Comparison of ENCODE assay signal across 11 cellular contexts in genomic region chr1:91792393-91793032, GRCh38.
DNase-seq lines count a peak whose midpoint lies in the region; ATAC-seq, FAIRE-seq and TF ChIP-seq lines count a peak whose summit lies in the region.
"Had no signal": no experiment of that assay in that cellular context is flagged by ENCODE, and none has a peak within 500 bp of the region (broad histone marks: within the 10 kb centered on the region; RNA-seq: fewer than 3 reads in every experiment).

No MANE protein-coding gene starts in this region.

- no peak for TF ChIP-seq EP300 in K562 (IDR thresholded peaks at IDR 0.05; ENCODE audit: low read length)

- DNase-seq in T-helper 2 cell treated with Interferon-gamma antibody and Interleukin-4, amounts not matched to agents 5 μg/mL and 100 μg/mL, for 36 hours (ENCODE audit: low spot score): no peak
- DNase-seq in T-helper 2 cell (no peak), K562 (ENCODE audit: extremely low read depth in 1 of 4, low spot score in 3 of 4) (peak in 2 of 4 experiments; percentile 26 to 33), lung microvascular endothelial cell (ENCODE audit: low read depth in 2 of 2) (peak; percentile 47 to 84), upper lobe of right lung (no peak)
- no peak for DNase-seq in CD8-positive, alpha-beta T cell
- DNase-seq in stimulated activated CD4-positive, alpha-beta T cell treated with anti-CD3 and anti-CD28 coated beads, Interleukin-4, amount 100 ng/mL, for 1 hour: no peak
- DNase-seq: anterior cingulate cortex, occipital lobe had no signal

- H3K4me2 ChIP-seq in K562 (ENCODE audit: insufficient read depth, low read length): no peak overlapping the region
- H3K4me2 ChIP-seq: A549 had no signal

- intact Hi-C loops in K562 (cut with micrococcal nuclease): no loop called here
- intact Hi-C loops in upper lobe of right lung (cut with DNase I): no loop called here
- intact Hi-C loops in CD8-positive, alpha-beta T cell (cut with DNase I, micrococcal nuclease): loop anchor here in 1 of 2 experiments (5.0 kb wide), 1 partner anchor 65 kb away; no protein-coding TSS in a partner anchor

- no peak overlapping the region for H2AFZ ChIP-seq in K562 (ENCODE audit: low read depth, low read length)

- peaks cover 11% of the 10 kb centered on the region for H3K36me3 Mint-ChIP-seq in T-helper 2 cell treated with Interferon-gamma antibody and Interleukin-4, amounts not matched to agents 5 μg/mL and 100 μg/mL, for 36 hours (ENCODE audit: low read depth)
- H3K36me3 Mint-ChIP-seq in CD8-positive, alpha-beta T cell: peaks cover 15% of the 10 kb centered on the region

- no peaks in the 10 kb centered on the region for H3K27me3 Mint-ChIP-seq in T-helper 2 cell treated with Interferon-gamma antibody and Interleukin-4, amounts not matched to agents 5 μg/mL and 100 μg/mL, for 36 hours (ENCODE audit: low read depth)
- no peaks in the 10 kb centered on the region for H3K27me3 Mint-ChIP-seq in CD8-positive, alpha-beta T cell (ENCODE audit: low read depth)

- H3K79me2 ChIP-seq in K562 (ENCODE audit: control insufficient read depth, insufficient read depth, low read length): no peaks in the 10 kb centered on the region

- no peak overlapping the region for H3K27ac Mint-ChIP-seq in T-helper 2 cell treated with Interferon-gamma antibody and Interleukin-4, amounts not matched to agents 5 μg/mL and 100 μg/mL, for 36 hours
- no peak overlapping the region for H3K27ac Mint-ChIP-seq in CD8-positive, alpha-beta T cell

- H3K4me1 ChIP-seq in K562 (replicated peaks in 1 of 2; ENCODE audit: control insufficient read depth in 2 of 2, insufficient read depth in 2 of 2, low read length in 2 of 2) (peaks cover 3 to 13% of the 10 kb centered on the region in 2 experiments; a peak in 3 of 5 replicates), upper lobe of right lung (peaks cover 47% of the 10 kb centered on the region)
- H3K4me1 ChIP-seq in CD8-positive, alpha-beta T cell (ENCODE audit: insufficient read depth, low read length): peaks cover 27% of the 10 kb centered on the region

- no peak for TF ChIP-seq POLR2A in K562 (conservative IDR thresholded peaks at IDR 0.05)

- no peak overlapping the region for H3K4me3 ChIP-seq in K562
- H3K4me3 ChIP-seq in upper lobe of right lung: no peak overlapping the region
- no peak overlapping the region for H3K4me3 ChIP-seq in CD8-positive, alpha-beta T cell (ENCODE audit: low read depth, low read length)
- H3K4me3 ChIP-seq: A549 had no signal

- in situ Hi-C loops in K562 (cut with MboI): no loop called here

- POLR2A ChIA-PET in K562 (lab: Yijun Ruan, JAX): interaction anchor here (1.1 to 1.4 kb wide), 2 partner anchors 10 to 16 kb away, joined by 3 read pairs; no protein-coding TSS in a partner anchor
- POLR2A ChIA-PET in CD8-positive, alpha-beta T cell (lab: Charles Lee): interaction anchor here (1.1 to 1.8 kb wide), 2 partner anchors 12 to 69 kb away, joined by 3 to 13 read pairs; no protein-coding TSS in a partner anchor

- H3K36me3 ChIP-seq in K562 (ENCODE audit: control insufficient read depth, insufficient read depth, low read length) (peaks cover 7% of the 10 kb centered on the region; the same call in 1 of the 3 replicates), upper lobe of right lung (peaks cover 4% of the 10 kb centered on the region)
- H3K36me3 ChIP-seq in CD8-positive, alpha-beta T cell (ENCODE audit: insufficient read depth, low read length): no peaks in the 10 kb centered on the region

- FAIRE-seq in K562 (lab: Jason Lieb, UNC): peak; percentile 61
- FAIRE-seq: A549 had no signal

- H3K9me3 ChIP-seq in K562 (replicated peaks; ENCODE audit: control insufficient read depth, insufficient read depth, low read depth, low read length): no peaks in the 10 kb centered on the region
- H3K9me3 ChIP-seq in upper lobe of right lung: no peaks in the 10 kb centered on the region
- no peaks in the 10 kb centered on the region for H3K9me3 ChIP-seq in CD8-positive, alpha-beta T cell (ENCODE audit: low read length)
- H3K9me3 ChIP-seq: A549 had no signal

- peaks cover 29% of the 10 kb centered on the region for H3K4me1 Mint-ChIP-seq in T-helper 2 cell treated with Interferon-gamma antibody and Interleukin-4, amounts not matched to agents 5 μg/mL and 100 μg/mL, for 36 hours (ENCODE audit: low read depth)
- H3K4me1 Mint-ChIP-seq in CD8-positive, alpha-beta T cell (ENCODE audit: low read depth): peaks cover 37% of the 10 kb centered on the region

- ATAC-seq in K562 (peak; percentile 66), upper lobe of right lung (no peak), GM21526 (IDR thresholded peaks at IDR 0.05; ENCODE audit: low FRiP score, unreplicated experiment) (no peak)
- no peak for ATAC-seq in CD8-positive, alpha-beta T cell
- ATAC-seq: A549 had no signal

- H4K20me1 ChIP-seq in K562 (replicated peaks; ENCODE audit: control insufficient read depth, insufficient read depth, low read length): no peaks in the 10 kb centered on the region

- H3K9me1 ChIP-seq in K562 (ENCODE audit: control insufficient read depth, insufficient read depth, low read length): no peaks in the 10 kb centered on the region

- BruUV-seq in K562 (replicated peaks; lab: Mats Ljungman, UMichigan): no TSS peak

- CTCF ChIA-PET in K562 (lab: Yijun Ruan, JAX; ENCODE audit: low intra/inter-chr PET ratio): interaction anchor here (0.5 to 0.6 kb wide), 2 partner anchors 177 to 626 kb away, joined by 3 read pairs; no protein-coding TSS in a partner anchor
- CTCF ChIA-PET in CD8-positive, alpha-beta T cell (lab: Charles Lee): interaction anchor here (2.9 to 3.3 kb wide), 3 partner anchors 11 to 279 kb away, joined by 11 to 15 read pairs (median 15); partner anchors contain the start of gene TGFBR3

- peak overlapping the region; percentile 11 for H3K4me3 Mint-ChIP-seq in T-helper 2 cell treated with Interferon-gamma antibody and Interleukin-4, amounts not matched to agents 5 μg/mL and 100 μg/mL, for 36 hours
- H3K4me3 Mint-ChIP-seq in CD8-positive, alpha-beta T cell: no peak overlapping the region

- no peak overlapping the region for H3K9ac ChIP-seq in K562 (ENCODE audit: insufficient read depth in 1 of 2, low read depth in 2 of 2, low read length in 2 of 2)

- peak; percentile 19 to 40 (median 34); a peak in 2 of 6 replicates for TF ChIP-seq CTCF in K562 (IDR thresholded peaks at IDR 0.05 in 2 of 3, conservative IDR thresholded peaks at IDR 0.05 in 1 of 3; ENCODE audit: insufficient read depth in 2 of 3, low read depth in 1 of 3, low read length in 3 of 3)
- TF ChIP-seq CTCF in upper lobe of right lung (IDR thresholded peaks at IDR 0.05): no peak
- no peak for TF ChIP-seq CTCF in CD8-positive, alpha-beta T cell (IDR thresholded peaks at IDR 0.05)

- TF ChIP-seq RAD21 in K562 (CRISPR knock-in tag; conservative IDR thresholded peaks at IDR 0.05 in 1 of 2, IDR thresholded peaks at IDR 0.05 in 1 of 2): peak in 1 of 2 experiments; percentile 46; a peak in 3 of 4 replicates

- H3K27ac ChIP-seq in K562 (ENCODE audit: extremely low read depth, low read depth, low read length) (no peak overlapping the region), upper lobe of right lung (peak overlapping the region; percentile 19)
- H3K27ac ChIP-seq in CD8-positive, alpha-beta T cell (ENCODE audit: low read depth, low read length): no peak overlapping the region

- 45% methylated on average over 9 of the region's 9 CpGs for WGBS in K562 (ENCODE audit: insufficient coverage, low coverage, missing lambda C conversion rate)

- no peaks in the 10 kb centered on the region for H3K27me3 ChIP-seq in K562 (ENCODE audit: control insufficient read depth in 2 of 2, insufficient read depth in 2 of 2, low read length in 2 of 2)
- H3K27me3 ChIP-seq in upper lobe of right lung: no peaks in the 10 kb centered on the region
- H3K27me3 ChIP-seq in CD8-positive, alpha-beta T cell (ENCODE audit: insufficient read depth, low read length): no peaks in the 10 kb centered on the region

- H3K9me3 Mint-ChIP-seq in T-helper 2 cell treated with Interferon-gamma antibody and Interleukin-4, amounts not matched to agents 5 μg/mL and 100 μg/mL, for 36 hours: peaks cover 4% of the 10 kb centered on the region
- H3K9me3 Mint-ChIP-seq in CD8-positive, alpha-beta T cell: peaks cover 2% of the 10 kb centered on the region

TF ChIP-seq in K562, 482 proteins besides CTCF, POLR2A, EP300 and RAD21:
- TF ChIP-seq MEIS2 (IDR thresholded peaks at IDR 0.05; ENCODE audit: partially characterized antibody): peak; percentile 10
- TF ChIP-seq, protein P1, sequence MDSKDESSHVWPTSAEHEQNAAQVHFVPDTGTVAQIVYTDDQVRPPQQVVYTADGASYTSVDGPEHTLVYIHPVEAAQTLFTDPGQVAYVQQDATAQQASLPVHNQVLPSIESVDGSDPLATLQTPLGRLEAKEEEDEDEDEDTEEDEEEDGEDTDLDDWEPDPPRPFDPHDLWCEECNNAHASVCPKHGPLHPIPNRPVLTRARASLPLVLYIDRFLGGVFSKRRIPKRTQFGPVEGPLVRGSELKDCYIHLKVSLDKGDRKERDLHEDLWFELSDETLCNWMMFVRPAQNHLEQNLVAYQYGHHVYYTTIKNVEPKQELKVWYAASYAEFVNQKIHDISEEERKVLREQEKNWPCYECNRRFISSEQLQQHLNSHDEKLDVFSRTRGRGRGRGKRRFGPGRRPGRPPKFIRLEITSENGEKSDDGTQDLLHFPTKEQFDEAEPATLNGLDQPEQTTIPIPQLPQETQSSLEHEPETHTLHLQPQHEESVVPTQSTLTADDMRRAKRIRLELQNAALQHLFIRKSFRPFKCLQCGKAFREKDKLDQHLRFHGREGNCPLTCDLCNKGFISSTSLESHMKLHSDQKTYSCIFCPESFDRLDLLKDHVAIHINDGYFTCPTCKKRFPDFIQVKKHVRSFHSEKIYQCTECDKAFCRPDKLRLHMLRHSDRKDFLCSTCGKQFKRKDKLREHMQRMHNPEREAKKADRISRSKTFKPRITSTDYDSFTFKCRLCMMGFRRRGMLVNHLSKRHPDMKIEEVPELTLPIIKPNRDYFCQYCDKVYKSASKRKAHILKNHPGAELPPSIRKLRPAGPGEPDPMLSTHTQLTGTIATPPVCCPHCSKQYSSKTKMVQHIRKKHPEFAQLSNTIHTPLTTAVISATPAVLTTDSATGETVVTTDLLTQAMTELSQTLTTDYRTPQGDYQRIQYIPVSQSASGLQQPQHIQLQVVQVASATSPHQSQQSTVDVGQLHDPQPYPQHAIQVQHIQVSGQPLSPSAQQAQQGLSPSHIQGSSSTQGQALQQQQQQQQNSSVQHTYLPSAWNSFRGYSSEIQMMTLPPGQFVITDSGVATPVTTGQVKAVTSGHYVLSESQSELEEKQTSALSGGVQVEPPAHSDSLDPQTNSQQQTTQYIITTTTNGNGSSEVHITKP (IDR thresholded peaks at IDR 0.05; ENCODE audit: partially characterized antibody): no peak

Comparison
In these comparisons a context has a peak if more than half of its experiments do, and no peak if none do; other contexts are left out.
1. DNase-seq: peak in lung microvascular endothelial cell (2 of 2); none in T-helper 2 cell treated with Interferon-gamma antibody and Interleukin-4, amounts not matched to agents 5 μg/mL and 100 μg/mL, for 36 hours (single experiment), T-helper 2 cell (0 of 5), upper lobe of right lung (single experiment), CD8-positive, alpha-beta T cell (0 of 7) and stimulated activated CD4-positive, alpha-beta T cell treated with anti-CD3 and anti-CD28 coated beads, Interleukin-4, amount 100 ng/mL, for 1 hour (single experiment).
2. CTCF ChIP-seq: peak in K562 (3 of 3); none in upper lobe of right lung (single experiment) and CD8-positive, alpha-beta T cell (single experiment).